In genomic region chr10:35388682-35389081, GRCh38 we compare ENCODE assay signal across 19 cellular contexts.
"Had no signal": no experiment of that assay in that cellular context is flagged by ENCODE, and none has a peak within 500 bp of the region (broad histone marks: within the 10 kb centered on the region; RNA-seq: fewer than 3 reads in every experiment).

No MANE protein-coding gene starts in this region.

- H3K27me3 ChIP-seq: colonic mucosa, foreskin keratinocyte, neutrophil, testis, transverse colon had no signal

- H3K27ac Mint-ChIP-seq: naive thymus-derived CD8-positive, alpha-beta T cell; stimulated activated naive CD8-positive, alpha-beta T cell treated with anti-CD3 and anti-CD28 coated beads, Interleukin-15, amount 100 ng/mL, for 72 hours had no signal

- H3K27me3 Mint-ChIP-seq: naive thymus-derived CD8-positive, alpha-beta T cell; stimulated activated naive B cell treated with anti-CD40 and anti-IgM and Interleukin-4, amounts not matched to agents 10 μg/mL and 1 μg/mL and 100 μg/mL, for 72 hours; stimulated activated naive CD8-positive, alpha-beta T cell treated with anti-CD3 and anti-CD28 coated beads, Interleukin-15, amount 100 ng/mL, for 72 hours had no signal

- H3K4me3 Mint-ChIP-seq: stimulated activated naive B cell treated with anti-CD40 and anti-IgM and Interleukin-4, amounts not matched to agents 10 μg/mL and 1 μg/mL and 100 μg/mL, for 72 hours; stimulated activated naive CD8-positive, alpha-beta T cell treated with anti-CD3 and anti-CD28 coated beads, Interleukin-15, amount 100 ng/mL, for 72 hours had no signal

- H3K27ac ChIP-seq: colonic mucosa, foreskin keratinocyte, skin epidermis, testis, transverse colon had no signal

- DNase-seq: colonic mucosa; dermis blood vessel endothelial cell; erythroblast; foreskin keratinocyte; head of caudate nucleus; hippocampal formation; kidney glomerular epithelial cell; mammary epithelial cell; mucosa of descending colon; naive thymus-derived CD8-positive, alpha-beta T cell; stimulated activated CD4-positive, alpha-beta T cell treated with anti-CD3 and anti-CD28 coated beads, Interleukin-2, amount 100 ng/mL, for 24 hours; stimulated activated CD4-positive, alpha-beta T cell treated with anti-CD3 and anti-CD28 coated beads, Interleukin-4, amount 100 ng/mL, for 4 hours; stimulated activated naive B cell treated with anti-CD40 and anti-IgM and Interleukin-4, amounts not matched to agents 10 μg/mL and 1 μg/mL and 100 μg/mL, for 72 hours; stimulated activated naive CD8-positive, alpha-beta T cell treated with anti-CD3 and anti-CD28 coated beads, Interleukin-15, amount 100 ng/mL, for 72 hours; testis; transverse colon had no signal

- H3K9me3 ChIP-seq: colonic mucosa, neutrophil, testis had no signal

- H3K4me3 ChIP-seq: colonic mucosa, mucosa of descending colon, skin epidermis, testis, transverse colon had no signal

- H3K36me3 ChIP-seq: colonic mucosa, neutrophil, transverse colon had no signal

- ATAC-seq: naive thymus-derived CD8-positive, alpha-beta T cell; sciatic nerve had no signal
